In genomic region chr1:244653439-244654283, GRCh38 we compare ENCODE assay signal across 8 cellular contexts. TPM values are rescaled to one million over a fixed set of nuclear protein-coding genes. Genes with fewer than 3 reads are reported as not detected.
A peak's percentile ranks its signal among the peaks of the same experiment; 100 is the strongest.
DNase-seq lines count a peak whose midpoint lies in the region; ATAC-seq and TF ChIP-seq lines count a peak whose summit lies in the region.

No MANE protein-coding gene starts in this region.

- no peaks in the 10 kb centered on the region for H3K27me3 ChIP-seq in adipocyte (replicated peaks; ENCODE audit: control insufficient read depth, insufficient read depth, low read length)
- no peaks in the 10 kb centered on the region for H3K27me3 ChIP-seq in thoracic aorta (replicated peaks; ENCODE audit: insufficient read depth)

- CTCF ChIA-PET in activated CD8-positive, alpha-beta memory T cell treated with anti-CD3 and anti-CD28 coated beads, Interleukin-2, amount 10 ng/mL, durations not matched to agents 7 days and 5 days (lab: Charles Lee) = interaction anchor here (0.7 to 2.9 kb wide), 5 partner anchors 10 to 321 kb away, joined by 3 to 17 read pairs (median 4); no protein-coding TSS in a partner anchor

- peaks cover 20% of the 10 kb centered on the region for H3K36me3 Mint-ChIP-seq in activated CD8-positive, alpha-beta memory T cell treated with anti-CD3 and anti-CD28 coated beads, Interleukin-2, amount 10 ng/mL, durations not matched to agents 7 days and 5 days
- peaks cover 23% of the 10 kb centered on the region for H3K36me3 Mint-ChIP-seq in T-helper 2 cell treated with Interferon-gamma antibody and Interleukin-4, amounts not matched to agents 5 μg/mL and 100 μg/mL, for 36 hours (ENCODE audit: low read depth)

- H3K9me3 Mint-ChIP-seq in activated CD8-positive, alpha-beta memory T cell treated with anti-CD3 and anti-CD28 coated beads, Interleukin-2, amount 10 ng/mL, durations not matched to agents 7 days and 5 days (ENCODE audit: low read depth) = no peaks in the 10 kb centered on the region
- H3K9me3 Mint-ChIP-seq in T-helper 2 cell treated with Interferon-gamma antibody and Interleukin-4, amounts not matched to agents 5 μg/mL and 100 μg/mL, for 36 hours = no peaks in the 10 kb centered on the region

- in situ Hi-C loops in GM13976 (cut with MboI; ENCODE audit: low sequenced_read_pairs, unreplicated experiment) = no loop called here

- H3K4me3 Mint-ChIP-seq in activated CD8-positive, alpha-beta memory T cell treated with anti-CD3 and anti-CD28 coated beads, Interleukin-2, amount 10 ng/mL, durations not matched to agents 7 days and 5 days = no peak overlapping the region
- no peak overlapping the region for H3K4me3 Mint-ChIP-seq in T-helper 2 cell treated with Interferon-gamma antibody and Interleukin-4, amounts not matched to agents 5 μg/mL and 100 μg/mL, for 36 hours

- peak; percentile 60 for DNase-seq in adipocyte (ENCODE audit: low read depth)
- DNase-seq in islet precursor cell = peak; percentile 61
- DNase-seq in thoracic aorta (ENCODE audit: low spot score) = no peak
- DNase-seq in GM13976 (ENCODE audit: low spot score) = no peak
- DNase-seq in activated CD8-positive, alpha-beta memory T cell treated with anti-CD3 and anti-CD28 coated beads, Interleukin-2, amount 10 ng/mL, durations not matched to agents 7 days and 5 days = no peak
- no peak for DNase-seq in T-helper 2 cell treated with Interferon-gamma antibody and Interleukin-4, amounts not matched to agents 5 μg/mL and 100 μg/mL, for 36 hours (ENCODE audit: low spot score)

- H3K4me1 ChIP-seq in adipocyte (ENCODE audit: control insufficient read depth, insufficient read depth, low read length) = peaks cover 24% of the 10 kb centered on the region
- H3K4me1 ChIP-seq in thoracic aorta (ENCODE audit: control insufficient read depth in 1 of 2, low read depth in 2 of 2) = peaks cover 26 to 48% of the 10 kb centered on the region in 2 donors

- no peak overlapping the region for H3K27ac Mint-ChIP-seq in activated CD8-positive, alpha-beta memory T cell treated with anti-CD3 and anti-CD28 coated beads, Interleukin-2, amount 10 ng/mL, durations not matched to agents 7 days and 5 days
- no peak overlapping the region for H3K27ac Mint-ChIP-seq in T-helper 2 cell treated with Interferon-gamma antibody and Interleukin-4, amounts not matched to agents 5 μg/mL and 100 μg/mL, for 36 hours

- peak overlapping the region; percentile 94 for H3K9ac ChIP-seq in adipocyte (ENCODE audit: low read length)

- H3K36me3 ChIP-seq in adipocyte (ENCODE audit: control insufficient read depth, insufficient read depth, low read length, severe bottlenecking) (peaks cover 10% of the 10 kb centered on the region), thoracic aorta (no peaks in the 10 kb centered on the region)

- peak overlapping the region; percentile 83 for H3K27ac ChIP-seq in C4-2B
- peak overlapping the region; percentile 95 to 97 for H3K27ac ChIP-seq in thoracic aorta

- ATAC-seq in HG02759 (IDR thresholded peaks at IDR 0.05; ENCODE audit: unreplicated experiment) (peak; percentile 0), thoracic aorta (ENCODE audit: insufficient number of reproducible peaks, low FRiP score, low read depth) (no peak)
- ATAC-seq in activated CD8-positive, alpha-beta memory T cell treated with anti-CD3 and anti-CD28 coated beads, Interleukin-2, amount 10 ng/mL, durations not matched to agents 7 days and 5 days = no peak

- TF ChIP-seq CTCF in C4-2B (conservative IDR thresholded peaks at IDR 0.05) (peak; percentile 41), thoracic aorta (IDR thresholded peaks at IDR 0.05) (no peak), GM13976 (IDR thresholded peaks at IDR 0.05; ENCODE audit: borderline replicate concordance, control extremely low read depth, extremely low read depth, insufficient read depth, missing control alignments) (no peak)

- H3K4me1 Mint-ChIP-seq in activated CD8-positive, alpha-beta memory T cell treated with anti-CD3 and anti-CD28 coated beads, Interleukin-2, amount 10 ng/mL, durations not matched to agents 7 days and 5 days = peaks cover 17% of the 10 kb centered on the region
- H3K4me1 Mint-ChIP-seq in T-helper 2 cell treated with Interferon-gamma antibody and Interleukin-4, amounts not matched to agents 5 μg/mL and 100 μg/mL, for 36 hours (ENCODE audit: low read depth) = peaks cover 18% of the 10 kb centered on the region

- H3K9me3 ChIP-seq in adipocyte (ENCODE audit: control insufficient read depth, low read length) (no peaks in the 10 kb centered on the region), thoracic aorta (no peaks in the 10 kb centered on the region)

- H3K27me3 Mint-ChIP-seq in activated CD8-positive, alpha-beta memory T cell treated with anti-CD3 and anti-CD28 coated beads, Interleukin-2, amount 10 ng/mL, durations not matched to agents 7 days and 5 days = no peaks in the 10 kb centered on the region
- H3K27me3 Mint-ChIP-seq in T-helper 2 cell treated with Interferon-gamma antibody and Interleukin-4, amounts not matched to agents 5 μg/mL and 100 μg/mL, for 36 hours (ENCODE audit: low read depth) = peaks cover 4% of the 10 kb centered on the region

- peak overlapping the region; percentile 97 for H3K4me3 ChIP-seq in adipocyte (ENCODE audit: low read length)
- peak overlapping the region; percentile 87 for H3K4me3 ChIP-seq in thoracic aorta

RNA-seq across cellular contexts. Expression of gene DESI2, which starts 0.7 kb away (rescaled TPM):
- 10 to 100 TPM; 42.2 to 52.8 TPM for total RNA-seq in thoracic aorta
- 10 to 100 TPM; 24.5 to 26.4 TPM for total RNA-seq in activated CD8-positive, alpha-beta memory T cell treated with anti-CD3 and anti-CD28 coated beads, Interleukin-2, amount 10 ng/mL, durations not matched to agents 7 days and 5 days

Comparison
In these comparisons a context has a peak if more than half of its experiments do, and no peak if none do; other contexts are left out.
1. DNase-seq: peak in adipocyte (single experiment) and islet precursor cell (single experiment); none in thoracic aorta (single experiment), GM13976 (single experiment), activated CD8-positive, alpha-beta memory T cell treated with anti-CD3 and anti-CD28 coated beads, Interleukin-2, amount 10 ng/mL, durations not matched to agents 7 days and 5 days (single experiment) and T-helper 2 cell treated with Interferon-gamma antibody and Interleukin-4, amounts not matched to agents 5 μg/mL and 100 μg/mL, for 36 hours (single experiment).